Comparison of ENCODE assay signal across 18 cellular contexts in genomic region chr20:53849471-53850059, GRCh38.
"Had no signal": no experiment of that assay in that cellular context is flagged by ENCODE, and none has a peak within 500 bp of the region (broad histone marks: within the 10 kb centered on the region; RNA-seq: fewer than 3 reads in every experiment).

No MANE protein-coding gene starts in this region.

- H3K9me3 Mint-ChIP-seq: nephron had no signal

- H3K9me3 ChIP-seq: ascending aorta, tibial artery had no signal

- H3K27ac ChIP-seq: ascending aorta, tibial artery had no signal

- H3K4me1 ChIP-seq: ascending aorta, tibial artery had no signal

- DNase-seq: activated CD4-positive, alpha-beta T cell treated with anti-CD3 and anti-CD28 coated beads, Interleukin-2, amount 50 U/mL, for 48 hours; activated CD8-positive, alpha-beta memory T cell treated with anti-CD3 and anti-CD28 coated beads, Interleukin-2, amount 10 ng/mL, durations not matched to agents 7 days and 5 days; cortex of kidney; effector CD4-positive, alpha-beta T cell; kidney; occipital lobe; posterior cingulate gyrus; retina; stimulated activated naive CD8-positive, alpha-beta T cell treated with anti-CD3 and anti-CD28 coated beads, Interleukin-15, Interleukin-2, amounts not matched to agents 100 U/mL and 50 U/mL, for 24 hours; substantia nigra; SW 1271; tibial artery had no signal

- H3K27me3 ChIP-seq: ascending aorta, tibial artery had no signal

- H3K27me3 Mint-ChIP-seq: activated CD8-positive, alpha-beta memory T cell treated with anti-CD3 and anti-CD28 coated beads, Interleukin-2, amount 10 ng/mL, durations not matched to agents 7 days and 5 days had no signal

- FAIRE-seq: frontal cortex, kidney had no signal

- H3K4me1 Mint-ChIP-seq: nephron had no signal

- H3K4me3 Mint-ChIP-seq: activated CD8-positive, alpha-beta memory T cell treated with anti-CD3 and anti-CD28 coated beads, Interleukin-2, amount 10 ng/mL, durations not matched to agents 7 days and 5 days; nephron had no signal

- H3K4me3 ChIP-seq: ascending aorta, lung, tibial artery had no signal

- ATAC-seq: activated CD4-positive, CD25-positive, alpha-beta regulatory T cell treated with anti-CD3 and anti-CD28 coated beads, Interleukin-2, amount 50 U/mL, for 24 hours; activated CD8-positive, alpha-beta memory T cell treated with anti-CD3 and anti-CD28 coated beads, Interleukin-2, amount 10 ng/mL, durations not matched to agents 7 days and 5 days; left lobe of liver; stimulated activated naive CD8-positive, alpha-beta T cell treated with anti-CD3 and anti-CD28 coated beads, Interleukin-15, Interleukin-2, amounts not matched to agents 100 U/mL and 50 U/mL, for 24 hours had no signal

- H3K27ac Mint-ChIP-seq: activated CD8-positive, alpha-beta memory T cell treated with anti-CD3 and anti-CD28 coated beads, Interleukin-2, amount 10 ng/mL, durations not matched to agents 7 days and 5 days; nephron had no signal

- H3K36me3 ChIP-seq: ascending aorta, tibial artery had no signal
